In genomic region chr12:12676605-12677004, GRCh38 we compare ENCODE assay signal across 20 cellular contexts.
DNase-seq lines count a peak whose midpoint lies in the region; ATAC-seq and FAIRE-seq lines count a peak whose summit lies in the region.
"Had no signal": no experiment of that assay in that cellular context is flagged by ENCODE, and none has a peak within 500 bp of the region (broad histone marks: within the 10 kb centered on the region; RNA-seq: fewer than 3 reads in every experiment).

No MANE protein-coding gene starts in this region.

- peaks cover 27% of the 10 kb centered on the region for H3K4me1 ChIP-seq in HUES48 (ENCODE audit: control insufficient read depth, insufficient read depth, low read length)
- peaks cover 7% of the 10 kb centered on the region for H3K4me1 ChIP-seq in NT2/D1 (ENCODE audit: insufficient read depth, insufficient read length)
- peaks cover 15% of the 10 kb centered on the region for H3K4me1 ChIP-seq in iPS-18a (ENCODE audit: control insufficient read depth, low read depth, low read length)

- H3K27ac ChIP-seq in HUES48 (ENCODE audit: low read depth, low read length): peak overlapping the region; percentile 84
- no peak overlapping the region for H3K27ac ChIP-seq in iPS-18a (ENCODE audit: low read length)
- H3K27ac ChIP-seq: SJSA1 had no signal

- no peak for FAIRE-seq in urothelium cell line (lab: Jason Lieb, UNC)
- FAIRE-seq: D721Med had no signal

- H3K9me3 ChIP-seq in HUES48 (ENCODE audit: control insufficient read depth, insufficient read depth, low read length) (no peaks in the 10 kb centered on the region), NT2/D1 (ENCODE audit: insufficient read depth, low read length) (no peaks in the 10 kb centered on the region), iPS-18a (ENCODE audit: control insufficient read depth, low read depth, low read length) (no peaks in the 10 kb centered on the region)
- H3K9me3 ChIP-seq: BE2C, SJSA1 had no signal

- ATAC-seq in HG02973 (IDR thresholded peaks at IDR 0.05; ENCODE audit: unreplicated experiment) (no peak), GM18907 (IDR thresholded peaks at IDR 0.05; ENCODE audit: unreplicated experiment) (no peak)
- ATAC-seq: HCT116, Right ventricle myocardium inferior had no signal

- DNase-seq in NT2/D1 (ENCODE audit: low read depth, low spot score) (peak; percentile 90), NCI-H82 (lab: John Stamatoyannopoulos, UW) (no peak), urothelium cell line (ENCODE audit: low spot score) (no peak)
- DNase-seq: BE2C, DMS53, GDM1, IMR-90, Karpas-422, NCI-H1694 treated with DMSO at 0.1 percent for 48 hours, NCI-H2107, NCI-H69, T-helper 1 cell had no signal

- no peaks in the 10 kb centered on the region for H3K36me3 ChIP-seq in HUES48 (ENCODE audit: control insufficient read depth, insufficient read depth, low read length)
- H3K36me3 ChIP-seq in NT2/D1 (ENCODE audit: insufficient read depth, insufficient read length, low read length): peaks cover 14% of the 10 kb centered on the region
- no peaks in the 10 kb centered on the region for H3K36me3 ChIP-seq in iPS-18a (ENCODE audit: control insufficient read depth, low read depth, low read length)
- H3K36me3 ChIP-seq: BE2C, SJSA1 had no signal

- H3K4me3 ChIP-seq in HUES48 (ENCODE audit: low read depth, low read length): peak overlapping the region; percentile 36
- H3K4me3 ChIP-seq in NT2/D1 (ENCODE audit: insufficient read length, low read depth): no peak overlapping the region
- H3K4me3 ChIP-seq in iPS-18a (ENCODE audit: low read length): peak overlapping the region; percentile 26
- H3K4me3 ChIP-seq: SJSA1 had no signal

- H3K9ac ChIP-seq in HUES48 (ENCODE audit: low read depth, low read length) (no peak overlapping the region), NT2/D1 (ENCODE audit: insufficient read length, low read depth) (no peak overlapping the region), iPS-18a (ENCODE audit: low read length) (no peak overlapping the region)

- peaks cover 45% of the 10 kb centered on the region for H3K27me3 ChIP-seq in HUES48 (ENCODE audit: control insufficient read depth, insufficient read depth, low read length)
- H3K27me3 ChIP-seq in NT2/D1 (ENCODE audit: insufficient read depth, insufficient read length): peaks cover 5% of the 10 kb centered on the region
- peaks cover 61% of the 10 kb centered on the region for H3K27me3 ChIP-seq in iPS-18a (ENCODE audit: control insufficient read depth, insufficient read depth, low read length)
- H3K27me3 ChIP-seq: BE2C, SJSA1 had no signal
